Comparison of ENCODE assay signal across 1 cellular context in genomic region chr1:81432089-81432488, GRCh38.
TF ChIP-seq lines count a peak whose summit lies in the region.

No MANE protein-coding gene starts in this region.

TF ChIP-seq in WTC11, 78 proteins besides CTCF, POLR2A, EP300 and RAD21:
- TF ChIP-seq PRRX2 (CRISPR knock-in tag; IDR thresholded peaks at IDR 0.05) (no peak), CBFB (CRISPR knock-in tag; IDR thresholded peaks at IDR 0.05; ENCODE audit: low read depth) (no peak), ERG (CRISPR knock-in tag; IDR thresholded peaks at IDR 0.05) (no peak), NR1H2 (CRISPR knock-in tag; IDR thresholded peaks at IDR 0.05) (no peak)
